In the genomic region with DNA sequence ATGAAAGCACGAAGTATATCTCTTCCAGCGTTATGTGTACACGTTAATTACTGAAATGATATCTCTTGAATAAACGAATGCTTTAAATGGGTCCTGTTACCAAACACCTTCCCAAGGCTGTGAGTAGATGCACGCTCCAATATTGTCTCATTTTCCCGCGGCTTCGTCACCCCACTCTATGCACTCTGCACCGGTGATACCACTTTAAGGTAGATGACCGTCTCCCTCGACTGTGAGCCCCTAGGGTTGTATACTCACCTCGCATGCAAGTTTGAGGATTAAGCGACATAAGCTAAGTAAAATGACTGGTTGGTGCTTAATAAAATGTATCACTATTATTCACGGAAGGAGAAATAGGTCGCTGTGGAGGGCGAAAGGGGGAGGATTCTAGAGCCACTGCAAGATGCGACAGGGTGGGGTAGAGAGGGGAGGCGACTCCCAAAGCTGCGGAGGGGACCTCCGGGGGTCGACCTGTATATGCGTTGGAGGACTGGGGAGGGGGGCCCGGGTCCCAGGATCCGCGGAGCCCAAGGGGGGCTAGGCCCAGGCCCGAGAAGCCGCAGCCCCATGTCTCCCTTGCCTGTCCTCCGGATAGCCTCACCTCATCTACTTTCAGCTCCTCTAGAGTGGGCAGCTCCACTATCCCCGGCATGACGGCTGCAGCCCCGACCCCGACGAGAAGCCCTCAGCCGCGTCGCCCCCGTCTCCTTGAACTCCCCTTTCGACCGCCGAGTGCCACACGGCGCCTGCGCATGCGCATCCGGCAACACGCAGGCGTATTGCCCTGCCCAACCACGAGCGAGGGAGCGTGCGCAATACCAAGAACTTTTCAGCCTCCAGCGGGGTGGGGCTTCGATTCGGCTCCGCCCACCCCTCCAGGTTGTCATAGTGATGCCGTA, we compare ENCODE assay signal across 9 cellular contexts. TPM values are rescaled to one million over a fixed set of nuclear protein-coding genes. Genes with fewer than 3 reads are reported as not detected.
A peak's percentile ranks its signal among the peaks of the same experiment; 100 is the strongest.
DNase-seq lines count a peak whose midpoint lies in the region; ATAC-seq and TF ChIP-seq lines count a peak whose summit lies in the region.
"Had no signal": no experiment of that assay in that cellular context is flagged by ENCODE, and none has a peak within 500 bp of the region (broad histone marks: within the 10 kb centered on the region; RNA-seq: fewer than 3 reads in every experiment).

Gene MORN5 (plus strand): TSS at position 883 of the 899 bp plus-strand sequence. CDS start 65 bp downstream, outside the sequence.
Gene NDUFA8 (minus strand): TSS at position 754 of the 899 bp plus-strand sequence. CDS start 102 bp downstream, at position 652.

- H3K4me3 ChIP-seq in BE2C (ENCODE audit: low read depth, low read length) (peak within 1 kb of the TSS; percentile 90), choroid plexus epithelial cell (ENCODE audit: low read depth, low read length) (peak within 1 kb of the TSS; percentile 99), kidney epithelial cell (ENCODE audit: low read depth, low read length) (peak within 1 kb of the TSS; percentile 91)

- H3K36me3 ChIP-seq in BE2C = no peaks in the 10 kb centered on the region; the same call in 1 of the 2 replicates
- no peaks in the 10 kb centered on the region for H3K36me3 ChIP-seq in kidney epithelial cell (ENCODE audit: control insufficient read depth, insufficient read depth, low read length)

- H3K27me3 ChIP-seq in BE2C = no peaks in the 10 kb centered on the region
- peaks cover 4% of the 10 kb centered on the region for H3K27me3 ChIP-seq in kidney epithelial cell (ENCODE audit: control insufficient read depth, insufficient read depth, low read length)

- DNase-seq in BE2C = peak; percentile 99
- DNase-seq in GM19238 (ENCODE audit: insufficient read length, low spot score) = peak; percentile 98
- DNase-seq in NCI-H510A (lab: John Stamatoyannopoulos, UW) = peak; percentile 84
- peak; percentile 93 for DNase-seq in activated CD4-positive, alpha-beta T cell treated with anti-CD3 and anti-CD28 coated beads for 24 hours (ENCODE audit: low read depth in 2 of 2)
- peak; percentile 98 for DNase-seq in choroid plexus epithelial cell (ENCODE audit: low read depth)
- DNase-seq in kidney epithelial cell (ENCODE audit: low read depth) = peak; percentile 87
- peak; percentile 97 for DNase-seq in stimulated activated CD4-positive, alpha-beta T cell treated with anti-CD3 and anti-CD28 coated beads, Interleukin-15, amount 100 ng/mL, for 24 hours

- no peaks in the 10 kb centered on the region; the same call in 1 of the 2 replicates for H3K4me1 ChIP-seq in BE2C

- no peaks in the 10 kb centered on the region for H3K9me3 ChIP-seq in BE2C

- peak; percentile 91 for ATAC-seq in HG03439 (IDR thresholded peaks at IDR 0.05; ENCODE audit: unreplicated experiment)

- no peak for TF ChIP-seq CTCF in BE2C (IDR thresholded peaks at IDR 0.05; ENCODE audit: low read depth, low read length)
- TF ChIP-seq CTCF in choroid plexus epithelial cell (conservative IDR thresholded peaks at IDR 0.05; ENCODE audit: low read depth, low read length) = no peak
- no peak for TF ChIP-seq CTCF in kidney epithelial cell (IDR thresholded peaks at IDR 0.05; ENCODE audit: insufficient read depth, low read length, poor library complexity, severe bottlenecking)

RNA-seq across cellular contexts. Expression of gene MORN5, which starts in this region (rescaled TPM):
- polyA plus RNA-seq in BE2C (2012; ENCODE audit: insufficient read depth, insufficient read length, low read depth) = not detected
- total RNA-seq in kidney epithelial cell = not detected in 2 replicates
- total RNA-seq: subcutaneous adipose tissue had no signal

RNA-seq across cellular contexts. Expression of gene NDUFA8, which starts in this region (rescaled TPM):
- polyA plus RNA-seq in BE2C (2012; ENCODE audit: insufficient read depth, insufficient read length, low read depth) = 171 TPM
- 37.3 and 42.7 TPM in 2 replicates for total RNA-seq in kidney epithelial cell

Comparison
In these comparisons a context has a peak if more than half of its experiments do, and no peak if none do; other contexts are left out.
1. Peak in every context shown above with its lines: DNase-seq, ATAC-seq and H3K4me3 ChIP-seq.